In the genomic region with DNA sequence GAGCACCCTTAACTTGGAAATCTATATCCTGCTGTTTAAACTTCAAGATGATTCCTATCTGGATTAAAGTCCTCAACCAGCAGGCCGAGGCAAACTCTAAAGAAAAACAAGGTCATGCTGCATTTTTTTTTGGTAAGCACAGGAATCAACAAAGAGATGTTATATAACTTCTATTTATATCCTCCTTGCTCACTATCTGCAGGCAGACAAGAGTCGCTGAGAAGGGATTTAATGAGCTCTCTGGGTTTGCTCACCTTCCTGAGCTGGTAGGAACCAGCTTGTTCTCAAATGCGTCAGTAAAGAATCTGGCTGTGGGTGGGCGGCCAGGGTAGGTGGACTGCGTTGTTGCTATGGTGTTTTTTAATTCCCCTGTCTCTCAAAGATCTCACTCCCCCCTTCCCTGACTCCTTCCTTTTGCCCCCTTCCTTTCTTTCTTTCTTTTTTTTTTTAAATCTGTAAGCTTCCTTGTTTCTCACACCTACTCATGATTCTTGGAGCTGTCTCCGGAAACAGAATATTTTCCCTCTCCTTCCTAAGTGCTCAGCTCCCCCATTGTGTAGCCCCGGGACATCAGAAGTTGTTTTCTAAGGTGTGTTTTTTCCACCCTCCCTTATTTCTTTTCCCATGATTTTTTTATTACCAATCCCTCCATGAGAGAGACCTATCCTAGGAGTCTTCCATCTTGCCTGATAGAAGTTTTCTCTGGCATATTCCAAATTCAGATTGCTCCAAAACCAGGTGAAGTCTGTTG, we compare ENCODE assay signal across 8 cellular contexts.
A peak's percentile ranks its signal among the peaks of the same experiment; 100 is the strongest.
DNase-seq lines count a peak whose midpoint lies in the region; ATAC-seq and TF ChIP-seq lines count a peak whose summit lies in the region.

No MANE protein-coding gene starts in this region.

- H3K27me3 ChIP-seq in SK-N-SH (ENCODE audit: insufficient read depth): no peaks in the 10 kb centered on the region

- H3K4me3 Mint-ChIP-seq in CD14-positive monocyte (peak overlapping the region in 1 of 2 donors; percentile 66), endothelial cell (ENCODE audit: unreplicated experiment) (no peak overlapping the region)
- H3K4me3 Mint-ChIP-seq in naive thymus-derived CD8-positive, alpha-beta T cell: no peak overlapping the region

- H3K36me3 Mint-ChIP-seq in CD14-positive monocyte (peaks cover 27 to 36% of the 10 kb centered on the region in 2 donors), endothelial cell (ENCODE audit: low read depth, unreplicated experiment) (peaks cover 39% of the 10 kb centered on the region)
- peaks cover 9 to 55% (median 45%) of the 10 kb centered on the region in 3 donors for H3K36me3 Mint-ChIP-seq in naive thymus-derived CD8-positive, alpha-beta T cell

- H3K9me3 Mint-ChIP-seq in CD14-positive monocyte (no peaks in the 10 kb centered on the region), endothelial cell (ENCODE audit: unreplicated experiment) (no peaks in the 10 kb centered on the region)
- no peaks in the 10 kb centered on the region for H3K9me3 Mint-ChIP-seq in naive thymus-derived CD8-positive, alpha-beta T cell

- TF ChIP-seq EP300 in SK-N-SH (IDR thresholded peaks at IDR 0.05; ENCODE audit: borderline replicate concordance in 1 of 2, low read depth in 1 of 2, low read length in 1 of 2): no peak

- H3K9me2 ChIP-seq in SK-N-SH: no peaks in the 10 kb centered on the region

- CTCF ChIA-PET in SK-N-SH (lab: Yijun Ruan, JAX): interaction anchor here (1.2 kb wide), 1 partner anchor 14 kb away, joined by 3 read pairs; no protein-coding TSS in a partner anchor

- no peak for TF ChIP-seq RAD21 in SK-N-SH (IDR thresholded peaks at IDR 0.05; ENCODE audit: low read length)

- intact Hi-C loops in CD14-positive monocyte (cut with micrococcal nuclease): loop anchor here in 1 of 2 donors (10.0 kb wide), 1 partner anchor 224 kb away; the partner anchor contains the start of gene BHLHE40

- peak overlapping the region; percentile 52 to 76 for H3K27ac ChIP-seq in SK-N-SH (ENCODE audit: low read depth in 2 of 2, low read length in 1 of 2)

- H3F3A ChIP-seq in SK-N-SH (replicated peaks; ENCODE audit: insufficient read depth): peaks cover 7% of the 10 kb centered on the region

- H4K20me1 ChIP-seq in SK-N-SH (ENCODE audit: insufficient read depth): no peaks in the 10 kb centered on the region

- no peak for TF ChIP-seq CTCF in CD14-positive monocyte (IDR thresholded peaks at IDR 0.05)
- TF ChIP-seq CTCF in SK-N-SH (IDR thresholded peaks at IDR 0.05): no peak
- no peak for TF ChIP-seq CTCF in endothelial cell (IDR thresholded peaks at IDR 0.05; ENCODE audit: unreplicated experiment)

- no peak for DNase-seq in CD14-positive monocyte (ENCODE audit: low spot score)
- no peak for DNase-seq in SK-N-SH
- peak; percentile 32 for DNase-seq in endothelial cell (ENCODE audit: low spot score)
- DNase-seq in naive thymus-derived CD8-positive, alpha-beta T cell: peak in 3 of 10 donors; percentile 3 to 41 (median 24)
- no peak for DNase-seq in HuH-7 (ENCODE audit: low spot score)
- DNase-seq in activated CD4-positive, CD25-positive, alpha-beta regulatory T cell treated with anti-CD3 and anti-CD28 coated beads, Interleukin-2, amount 50 U/mL, for 72 hours: no peak
- no peak for DNase-seq in NCI-H2196 (lab: John Stamatoyannopoulos, UW; ENCODE audit: unreplicated experiment)
- DNase-seq in OCI-M1 (lab: John Stamatoyannopoulos, UW): no peak

- peak in 1 of 2 donors; percentile 89 for ATAC-seq in naive thymus-derived CD8-positive, alpha-beta T cell

- peaks cover 10 to 19% of the 10 kb centered on the region in 2 experiments for H3K4me1 ChIP-seq in SK-N-SH (ENCODE audit: control insufficient read depth in 1 of 2, insufficient read depth in 2 of 2, low read depth in 1 of 2, low read length in 1 of 2)

- H3K9me3 ChIP-seq in SK-N-SH: no peaks in the 10 kb centered on the region

- H2AFZ ChIP-seq in SK-N-SH (ENCODE audit: low read depth): no peak overlapping the region

- no peaks in the 10 kb centered on the region for H3K36me3 ChIP-seq in SK-N-SH (replicated peaks in 1 of 2; ENCODE audit: control insufficient read depth in 1 of 2, insufficient read depth in 2 of 2, low read length in 1 of 2)

- H3K27me3 Mint-ChIP-seq in CD14-positive monocyte (ENCODE audit: low read depth in 3 of 3): peaks cover 0 to 3% (median 3%) of the 10 kb centered on the region in 3 donors
- H3K27me3 Mint-ChIP-seq in endothelial cell (ENCODE audit: unreplicated experiment): peaks cover 4% of the 10 kb centered on the region
- no peaks in the 10 kb centered on the region for H3K27me3 Mint-ChIP-seq in naive thymus-derived CD8-positive, alpha-beta T cell

- 72% methylated on average over 7 of the region's 7 CpGs for WGBS in SK-N-SH (ENCODE audit: low lambda C conversion rate)

- no peak overlapping the region for H3K4me3 ChIP-seq in SK-N-SH (ENCODE audit: low read depth in 2 of 2, low read length in 1 of 2)

- no peak overlapping the region for H3K9ac ChIP-seq in SK-N-SH

- no peaks in the 10 kb centered on the region for H3K79me2 ChIP-seq in SK-N-SH (ENCODE audit: insufficient read depth)

- H3K27ac Mint-ChIP-seq in CD14-positive monocyte: peak overlapping the region; percentile 82 to 99 (median 95)
- peak overlapping the region; percentile 90 for H3K27ac Mint-ChIP-seq in endothelial cell (ENCODE audit: unreplicated experiment)
- peak overlapping the region in 6 of 10 donors; percentile 6 to 70 (median 60) for H3K27ac Mint-ChIP-seq in naive thymus-derived CD8-positive, alpha-beta T cell

- peak overlapping the region; percentile 57; the same call in 1 of the 2 replicates for H3K4me2 ChIP-seq in SK-N-SH

- POLR2A ChIA-PET in SK-N-SH (lab: Yijun Ruan, JAX): no interaction called here
- POLR2A ChIA-PET in naive thymus-derived CD8-positive, alpha-beta T cell (lab: Charles Lee): interaction anchor here (0.7 kb wide), 1 partner anchor 227 kb away, joined by 3 read pairs; no protein-coding TSS in a partner anchor

- H3K4me1 Mint-ChIP-seq in CD14-positive monocyte (peaks cover 76% of the 10 kb centered on the region), endothelial cell (ENCODE audit: unreplicated experiment) (peaks cover 69% of the 10 kb centered on the region)
- H3K4me1 Mint-ChIP-seq in naive thymus-derived CD8-positive, alpha-beta T cell: peaks cover 14 to 60% (median 32%) of the 10 kb centered on the region in 4 donors

TF ChIP-seq in SK-N-SH, 30 proteins besides CTCF, POLR2A, EP300 and RAD21:
- TF ChIP-seq POLR2AphosphoS5 (IDR thresholded peaks at IDR 0.05; ENCODE audit: low read depth, low read length): no peak
